ENCODE assay signal across 8 cellular contexts in genomic region chr12:96907681-96908163, GRCh38. TPM values are rescaled to one million over a fixed set of nuclear protein-coding genes. Genes with fewer than 3 reads are reported as not detected.
DNase-seq lines count a peak whose midpoint lies in the region; ATAC-seq and TF ChIP-seq lines count a peak whose summit lies in the region.

No MANE protein-coding gene starts in this region.

- H3K27ac Mint-ChIP-seq in activated naive CD4-positive, alpha-beta T cell treated with anti-CD3 and anti-CD28 coated beads, Interleukin-2, amount 50 U/mL, for 72 hours: peak overlapping the region; percentile 94 to 97

- H3K27me3 ChIP-seq in AG04450 (ENCODE audit: control insufficient read depth, insufficient read depth, low read length): no peaks in the 10 kb centered on the region

- peaks cover 22 to 27% of the 10 kb centered on the region in 2 donors for H3K36me3 Mint-ChIP-seq in activated naive CD4-positive, alpha-beta T cell treated with anti-CD3 and anti-CD28 coated beads, Interleukin-2, amount 50 U/mL, for 72 hours

- peak overlapping the region; percentile 58 for H3K27ac ChIP-seq in AG04450 (ENCODE audit: low read depth, low read length)

- intact Hi-C loops in left cardiac atrium (cut with DNase I): no loop called here

- H3K9me3 Mint-ChIP-seq in activated naive CD4-positive, alpha-beta T cell treated with anti-CD3 and anti-CD28 coated beads, Interleukin-2, amount 50 U/mL, for 72 hours: no peaks in the 10 kb centered on the region

- H3K4me3 ChIP-seq in AG04450 (ENCODE audit: low read depth, low read length) (peak overlapping the region; percentile 92), GM12875 (ENCODE audit: low read depth, low read length) (peak overlapping the region; percentile 94)

- TF ChIP-seq CTCF in AG04450 (IDR thresholded peaks at IDR 0.05; ENCODE audit: low read depth, low read length) (no peak), GM12875 (IDR thresholded peaks at IDR 0.05; ENCODE audit: borderline replicate concordance, insufficient read depth, low read depth, low read length) (no peak)

- peaks cover 3% of the 10 kb centered on the region; the same call in 1 of the 2 replicates for H3K9me3 ChIP-seq in AG04450 (ENCODE audit: control insufficient read depth, insufficient read depth, low read length)

- CTCF ChIA-PET in AG04450 (lab: Charles Lee): no interaction called here

- POLR2A ChIA-PET in AG04450 (lab: Yijun Ruan, JAX): interaction anchor here (1.1 kb wide), 1 partner anchor 24 kb away, joined by 4 read pairs; no protein-coding TSS in a partner anchor

- no peak for DNase-seq in AG04450 (ENCODE audit: low read depth, low spot score)
- DNase-seq in NCI-H460 (ENCODE audit: extremely low read depth, low read depth): peak; percentile 11
- DNase-seq in activated naive CD4-positive, alpha-beta T cell treated with anti-CD3 and anti-CD28 coated beads, Interleukin-2, amount 50 U/mL, for 72 hours (ENCODE audit: low spot score in 2 of 2): peak in 1 of 2 donors; percentile 18
- peak; percentile 20 for DNase-seq in left cardiac atrium
- peak; percentile 7 for DNase-seq in putamen (ENCODE audit: low spot score)
- DNase-seq in DMS114 treated with DMSO at 0.1 percent for 48 hours (lab: John Stamatoyannopoulos, UW; ENCODE audit: unreplicated experiment): no peak

- peak; percentile 28 for ATAC-seq in HG02798 (IDR thresholded peaks at IDR 0.05; ENCODE audit: poor library complexity, unreplicated experiment)
- ATAC-seq in activated naive CD4-positive, alpha-beta T cell treated with anti-CD3 and anti-CD28 coated beads, Interleukin-2, amount 50 U/mL, for 72 hours: peak; percentile 19 to 36
- ATAC-seq in left cardiac atrium: peak; percentile 41 to 46

RNA-seq across cellular contexts. Expression of gene NEDD1, which starts 0.7 kb away (rescaled TPM):
- polyA plus RNA-seq in AG04450 (2011; rRNA removed): 23.7 and 30.5 TPM in 2 replicates
- polyA minus RNA-seq in AG04450 (2011; rRNA and poly(A)+ RNA removed): 20.0 and 39.7 TPM in 2 replicates
- total RNA-seq in NCI-H460 (2014; rRNA removed; shearing (Covaris generic)): 141 and 142 TPM in 2 replicates
- polyA plus RNA-seq in NCI-H460 (2014; cell fraction: nucleus; rRNA removed): 42.8 and 82.2 TPM in 2 replicates
- total RNA-seq in activated naive CD4-positive, alpha-beta T cell treated with anti-CD3 and anti-CD28 coated beads, Interleukin-2, amount 50 U/mL, for 72 hours: 10 to 100 TPM; 45.1 to 65.6 TPM
- total RNA-seq in left cardiac atrium: 10 to 100 TPM; 11.0 to 12.7 TPM

Comparison
In these comparisons a context has a peak if more than half of its experiments do, and no peak if none do; other contexts are left out.
1. DNase-seq: peak in NCI-H460 (single experiment), left cardiac atrium (single experiment) and putamen (single experiment); none in AG04450 (single experiment) and DMS114 treated with DMSO at 0.1 percent for 48 hours (single experiment).
2. Peak in every context shown above with its lines, with median percentiles within 50 percentile points of each other: ATAC-seq.